Comparison of ENCODE assay signal across 24 cellular contexts in genomic region chr4:185744946-185745345, GRCh38.
"Had no signal": no experiment of that assay in that cellular context is flagged by ENCODE, and none has a peak within 500 bp of the region (broad histone marks: within the 10 kb centered on the region; RNA-seq: fewer than 3 reads in every experiment).

No MANE protein-coding gene starts in this region.

- H3K9me3 Mint-ChIP-seq: mesothelial cell of epicardium; natural killer cell; nephron progenitor cell; neural progenitor cell; stimulated activated naive CD8-positive, alpha-beta T cell treated with anti-CD3 and anti-CD28 coated beads, Interleukin-15, amount 100 ng/mL, for 72 hours had no signal

- H3K4me2 ChIP-seq: hepatocyte, neural progenitor cell had no signal

- H3K4me3 Mint-ChIP-seq: mesothelial cell of epicardium; naive B cell; natural killer cell; nephron progenitor cell; neural progenitor cell; stimulated activated memory B cell treated with anti-CD40 and anti-IgM and Interleukin-4, amounts not matched to agents 10 μg/mL and 1 μg/mL and 100 μg/mL, for 72 hours; stimulated activated naive CD8-positive, alpha-beta T cell treated with anti-CD3 and anti-CD28 coated beads, Interleukin-15, amount 100 ng/mL, for 72 hours had no signal

- H3K36me3 ChIP-seq: lower lobe of right lung, neural progenitor cell, ovary, sigmoid colon, spleen, tibial nerve, uterus had no signal

- H3K9ac ChIP-seq: neural progenitor cell had no signal

- H3K27ac Mint-ChIP-seq: mesothelial cell of epicardium; natural killer cell; nephron progenitor cell; neural progenitor cell; progenitor cell of endocrine pancreas; stimulated activated memory B cell treated with anti-CD40 and anti-IgM and Interleukin-4, amounts not matched to agents 10 μg/mL and 1 μg/mL and 100 μg/mL, for 72 hours; stimulated activated naive CD8-positive, alpha-beta T cell treated with anti-CD3 and anti-CD28 coated beads, Interleukin-15, amount 100 ng/mL, for 72 hours had no signal

- H3K9me3 ChIP-seq: heart left ventricle, lower lobe of right lung, ovary, sigmoid colon, spleen, tibial nerve, uterus had no signal

- H3K36me3 Mint-ChIP-seq: mesothelial cell of epicardium; naive B cell; natural killer cell; stimulated activated memory B cell treated with anti-CD40 and anti-IgM and Interleukin-4, amounts not matched to agents 10 μg/mL and 1 μg/mL and 100 μg/mL, for 72 hours had no signal

- DNase-seq: heart left ventricle; islet precursor cell; lower lobe of right lung; mammary epithelial cell; mesendoderm; naive B cell; natural killer cell; nephron progenitor cell; ovary; sigmoid colon; small intestine; spleen; stimulated activated CD4-positive, alpha-beta T cell treated with anti-CD3 and anti-CD28 coated beads, Interleukin-4, amount 100 ng/mL, for 24 hours; stimulated activated naive CD4-positive, alpha-beta T cell treated with Interleukin-2 at 50 U/mL for 16 hours; stimulated activated naive CD8-positive, alpha-beta T cell treated with anti-CD3 and anti-CD28 coated beads, Interleukin-15, amount 100 ng/mL, for 72 hours; substantia nigra; uterus had no signal

- H3K27me3 Mint-ChIP-seq: progenitor cell of endocrine pancreas had no signal

- H3K27ac ChIP-seq: hepatocyte, lower lobe of right lung, neural progenitor cell, ovary, spleen, tibial nerve, uterus had no signal

- H3K4me1 ChIP-seq: uterus had no signal

- H2AFZ ChIP-seq: hepatocyte, neural progenitor cell had no signal

- ATAC-seq: heart left ventricle; lower lobe of right lung; natural killer cell; right cardiac atrium; stimulated activated memory B cell treated with anti-CD40 and anti-IgM and Interleukin-4, amounts not matched to agents 10 μg/mL and 1 μg/mL and 100 μg/mL, for 72 hours; stimulated activated naive CD8-positive, alpha-beta T cell treated with anti-CD3 and anti-CD28 coated beads, Interleukin-15, amount 100 ng/mL, for 72 hours had no signal

- H3K4me3 ChIP-seq: heart left ventricle, hepatocyte, lower lobe of right lung, neural progenitor cell, ovary, sigmoid colon, spleen, tibial nerve, uterus had no signal

- H3K4me1 Mint-ChIP-seq: mesothelial cell of epicardium; naive B cell; stimulated activated naive CD8-positive, alpha-beta T cell treated with anti-CD3 and anti-CD28 coated beads, Interleukin-15, amount 100 ng/mL, for 72 hours had no signal

- H3K27me3 ChIP-seq: heart left ventricle, hepatocyte, neural progenitor cell, ovary, sigmoid colon, spleen, tibial nerve, uterus had no signal
